In genomic region chrX:118637997-118638396, GRCh38 we compare ENCODE assay signal across 11 cellular contexts.
DNase-seq lines count a peak whose midpoint lies in the region; ATAC-seq and TF ChIP-seq lines count a peak whose summit lies in the region.
"Had no signal": no experiment of that assay in that cellular context is flagged by ENCODE, and none has a peak within 500 bp of the region (broad histone marks: within the 10 kb centered on the region; RNA-seq: fewer than 3 reads in every experiment).

No MANE protein-coding gene starts in this region.

- H3K79me2 ChIP-seq in GM23248 (ENCODE audit: insufficient read depth) = no peaks in the 10 kb centered on the region

- no peaks in the 10 kb centered on the region for H3K4me1 ChIP-seq in GM23248 (ENCODE audit: insufficient read depth)
- H3K4me1 ChIP-seq: thyroid gland had no signal

- no peak overlapping the region for H3K9ac ChIP-seq in GM23248

- no peaks in the 10 kb centered on the region for H3K36me3 ChIP-seq in GM23248 (ENCODE audit: low read depth)
- H3K36me3 ChIP-seq: MG63 had no signal

- ATAC-seq in esophagus mucosa (no peak), HG03097 (IDR thresholded peaks at IDR 0.05; ENCODE audit: low FRiP score, unreplicated experiment) (no peak)
- ATAC-seq: activated CD8-positive, alpha-beta T cell treated with anti-CD3 and anti-CD28 coated beads, Interleukin-2, amount 10 ng/mL, durations not matched to agents 7 days and 5 days had no signal

- H3K9me3 Mint-ChIP-seq in progenitor cell of endocrine pancreas (ENCODE audit: low read depth) = peaks cover 7% of the 10 kb centered on the region

- peaks cover 8% of the 10 kb centered on the region for H3K36me3 Mint-ChIP-seq in progenitor cell of endocrine pancreas (ENCODE audit: insufficient read depth)

- H3K9me3 ChIP-seq in GM23248 (ENCODE audit: low read depth) = no peaks in the 10 kb centered on the region
- H3K9me3 ChIP-seq: MG63, thyroid gland had no signal

- in situ Hi-C loops in GM23248 (cut with MboI) = no loop called here

- H3F3A ChIP-seq in GM23248 (ENCODE audit: insufficient read depth) = no peaks in the 10 kb centered on the region

- H3K27me3 Mint-ChIP-seq in progenitor cell of endocrine pancreas = no peaks in the 10 kb centered on the region

- no peaks in the 10 kb centered on the region for H4K20me1 ChIP-seq in GM23248 (ENCODE audit: insufficient read depth)

- H3K4me3 ChIP-seq in GM23248 = no peak overlapping the region
- H3K4me3 ChIP-seq in fibroblast of mammary gland (ENCODE audit: control insufficient read depth, low read depth, low read length) = no peak overlapping the region
- H3K4me3 ChIP-seq: MG63, thyroid gland had no signal

- H3K4me3 Mint-ChIP-seq in progenitor cell of endocrine pancreas (ENCODE audit: low read depth) = no peak overlapping the region
- H3K4me3 Mint-ChIP-seq: activated CD8-positive, alpha-beta T cell treated with anti-CD3 and anti-CD28 coated beads, Interleukin-2, amount 10 ng/mL, durations not matched to agents 7 days and 5 days had no signal

- no peak overlapping the region for H3K4me2 ChIP-seq in GM23248 (ENCODE audit: unreplicated experiment)

- H3K27me3 ChIP-seq in GM23248 (replicated peaks; ENCODE audit: insufficient read depth) = no peaks in the 10 kb centered on the region
- H3K27me3 ChIP-seq: MG63, thyroid gland had no signal

- DNase-seq in GM23248 = peak; percentile 10
- peak; percentile 23 for DNase-seq in OCI-M1 (lab: John Stamatoyannopoulos, UW)
- DNase-seq in fibroblast of mammary gland (ENCODE audit: low read depth) = no peak
- no peak for DNase-seq in progenitor cell of endocrine pancreas (ENCODE audit: low spot score, unreplicated experiment)
- no peak for DNase-seq in erythroblast (lab: John Stamatoyannopoulos, UW)
- DNase-seq: activated CD8-positive, alpha-beta T cell treated with anti-CD3 and anti-CD28 coated beads, Interleukin-2, amount 10 ng/mL, durations not matched to agents 7 days and 5 days; MG63; thyroid gland had no signal

- TF ChIP-seq CTCF in fibroblast of mammary gland (conservative IDR thresholded peaks at IDR 0.05; ENCODE audit: control insufficient read depth, insufficient read depth, low read depth, low read length) = peak; percentile 18
- TF ChIP-seq CTCF in progenitor cell of endocrine pancreas (IDR thresholded peaks at IDR 0.05; ENCODE audit: unreplicated experiment) = peak; percentile 31

- 0 to 7% methylated on average over 2 of the region's 2 CpGs for WGBS in GM23248 (ENCODE audit: low coverage in 1 of 2, low lambda C conversion rate in 2 of 2, missing lambda C conversion rate in 2 of 2), 2 experiments

- no peak overlapping the region for H3K27ac Mint-ChIP-seq in progenitor cell of endocrine pancreas
- H3K27ac Mint-ChIP-seq: activated CD8-positive, alpha-beta T cell treated with anti-CD3 and anti-CD28 coated beads, Interleukin-2, amount 10 ng/mL, durations not matched to agents 7 days and 5 days had no signal

- no peaks in the 10 kb centered on the region for H3K4me1 Mint-ChIP-seq in progenitor cell of endocrine pancreas (ENCODE audit: low read depth)

- H3K9me2 ChIP-seq in GM23248 (ENCODE audit: insufficient read depth) = no peaks in the 10 kb centered on the region

- no peak for TF ChIP-seq POLR2A in erythroblast (IDR thresholded peaks at IDR 0.05; ENCODE audit: low read length)

- no peak overlapping the region for H3K27ac ChIP-seq in GM23248
- H3K27ac ChIP-seq: epithelial cell of prostate, thyroid gland had no signal

- no peak overlapping the region for H2AFZ ChIP-seq in GM23248

Comparison
In these comparisons a context has a peak if more than half of its experiments do, and no peak if none do; other contexts are left out.
1. DNase-seq: peak in GM23248 (single experiment) and OCI-M1 (single experiment); none in fibroblast of mammary gland (single experiment), progenitor cell of endocrine pancreas (single experiment) and erythroblast (0 of 2).